18 cellular contexts compared by ENCODE assay signal in genomic region chr18:32768646-32769206, GRCh38. TPM values are rescaled to one million over a fixed set of nuclear protein-coding genes. Genes with fewer than 3 reads are reported as not detected.
DNase-seq lines count a peak whose midpoint lies in the region; ATAC-seq lines count a peak whose summit lies in the region.
"Had no signal": no experiment of that assay in that cellular context is flagged by ENCODE, and none has a peak within 500 bp of the region (broad histone marks: within the 10 kb centered on the region; RNA-seq: fewer than 3 reads in every experiment).

No MANE protein-coding gene starts in this region.

- no peak overlapping the region for H3K27ac Mint-ChIP-seq in stimulated activated naive CD8-positive, alpha-beta T cell treated with anti-CD3 and anti-CD28 coated beads, Interleukin-15, Interleukin-2, amounts not matched to agents 100 ng/mL and 50 ng/mL, for 24 hours
- H3K27ac Mint-ChIP-seq in T-cell: no peak overlapping the region
- H3K27ac Mint-ChIP-seq: activated CD4-positive, alpha-beta memory T cell treated with anti-CD3 and anti-CD28 coated beads, Interleukin-2, amount 10 ng/mL, durations not matched to agents 7 days and 5 days; activated T-helper 1 cell treated with anti-CD3 and anti-CD28 coated beads, Interleukin-12 subunit alpha, Interleukin-12 subunit beta, Interleukin-2, Interleukin-4 antibody, amounts not matched to agents 30 ng/mL and 10 ng/mL and 1 ng/mL, durations not matched to agents 14 hours and 24 hours and 36 hours had no signal

- no peak overlapping the region for H3K23ac ChIP-seq in mesenchymal stem cell (ENCODE audit: low read length in 2 of 2)

- H2BK12ac ChIP-seq in mesenchymal stem cell (ENCODE audit: low read length in 2 of 2): no peak overlapping the region

- H4K8ac ChIP-seq in mesenchymal stem cell (ENCODE audit: low read length): no peak overlapping the region

- H3K9me3 Mint-ChIP-seq in stimulated activated naive CD8-positive, alpha-beta T cell treated with anti-CD3 and anti-CD28 coated beads, Interleukin-15, Interleukin-2, amounts not matched to agents 100 ng/mL and 50 ng/mL, for 24 hours: no peaks in the 10 kb centered on the region
- H3K9me3 Mint-ChIP-seq in T-cell: no peaks in the 10 kb centered on the region
- H3K9me3 Mint-ChIP-seq: activated CD4-positive, alpha-beta memory T cell treated with anti-CD3 and anti-CD28 coated beads, Interleukin-2, amount 10 ng/mL, durations not matched to agents 7 days and 5 days; activated T-helper 1 cell treated with anti-CD3 and anti-CD28 coated beads, Interleukin-12 subunit alpha, Interleukin-12 subunit beta, Interleukin-2, Interleukin-4 antibody, amounts not matched to agents 30 ng/mL and 10 ng/mL and 1 ng/mL, durations not matched to agents 14 hours and 24 hours and 36 hours had no signal

- no peak overlapping the region for H2AFZ ChIP-seq in mesenchymal stem cell (ENCODE audit: low read depth, low read length)

- no peak overlapping the region for H3K9ac ChIP-seq in mesenchymal stem cell (ENCODE audit: low read length)

- H2AK5ac ChIP-seq in mesenchymal stem cell (ENCODE audit: low read length, severe bottlenecking): no peak overlapping the region

- peak overlapping the region; percentile 2 for H3K4me3 Mint-ChIP-seq in stimulated activated naive CD8-positive, alpha-beta T cell treated with anti-CD3 and anti-CD28 coated beads, Interleukin-15, Interleukin-2, amounts not matched to agents 100 ng/mL and 50 ng/mL, for 24 hours
- H3K4me3 Mint-ChIP-seq in T-cell: peak overlapping the region in 2 of 3 donors; percentile 21 to 37
- H3K4me3 Mint-ChIP-seq: activated CD4-positive, alpha-beta memory T cell treated with anti-CD3 and anti-CD28 coated beads, Interleukin-2, amount 10 ng/mL, durations not matched to agents 7 days and 5 days; activated T-helper 1 cell treated with anti-CD3 and anti-CD28 coated beads, Interleukin-12 subunit alpha, Interleukin-12 subunit beta, Interleukin-2, Interleukin-4 antibody, amounts not matched to agents 30 ng/mL and 10 ng/mL and 1 ng/mL, durations not matched to agents 14 hours and 24 hours and 36 hours had no signal

- H3K36me3 ChIP-seq in mesenchymal stem cell (ENCODE audit: control insufficient read depth in 1 of 2, insufficient read depth in 2 of 2, low read depth in 1 of 2, low read length in 2 of 2): no peaks in the 10 kb centered on the region
- H3K36me3 ChIP-seq: pancreas had no signal

- no peak overlapping the region for H4K91ac ChIP-seq in mesenchymal stem cell (ENCODE audit: low read length)

- H3K14ac ChIP-seq in mesenchymal stem cell (ENCODE audit: low read length in 2 of 2): no peak overlapping the region

- POLR2A ChIA-PET in T-cell (lab: Charles Lee): no interaction called here

- CTCF ChIA-PET in T-cell (lab: Charles Lee): no interaction called here

- H3K4me1 ChIP-seq in mesenchymal stem cell (ENCODE audit: control insufficient read depth, insufficient read depth, low read depth, low read length): peaks cover 25% of the 10 kb centered on the region
- H3K4me1 ChIP-seq: Caco-2 had no signal

- peaks cover 11 to 55% of the 10 kb centered on the region in 2 experiments for H3K27me3 ChIP-seq in mesenchymal stem cell (ENCODE audit: control insufficient read depth in 1 of 2, insufficient read depth in 1 of 2, low read length in 2 of 2)

- peaks cover 4% of the 10 kb centered on the region for H3K4me1 Mint-ChIP-seq in stimulated activated naive CD8-positive, alpha-beta T cell treated with anti-CD3 and anti-CD28 coated beads, Interleukin-15, Interleukin-2, amounts not matched to agents 100 ng/mL and 50 ng/mL, for 24 hours (ENCODE audit: low read depth)
- peaks cover 13 to 23% (median 15%) of the 10 kb centered on the region in 3 donors for H3K4me1 Mint-ChIP-seq in T-cell
- H3K4me1 Mint-ChIP-seq: activated CD4-positive, alpha-beta memory T cell treated with anti-CD3 and anti-CD28 coated beads, Interleukin-2, amount 10 ng/mL, durations not matched to agents 7 days and 5 days had no signal

- no peaks in the 10 kb centered on the region for H3K36me3 Mint-ChIP-seq in stimulated activated naive CD8-positive, alpha-beta T cell treated with anti-CD3 and anti-CD28 coated beads, Interleukin-15, Interleukin-2, amounts not matched to agents 100 ng/mL and 50 ng/mL, for 24 hours (ENCODE audit: low read depth)
- H3K36me3 Mint-ChIP-seq in T-cell: no peaks in the 10 kb centered on the region

- ATAC-seq in stimulated activated naive CD8-positive, alpha-beta T cell treated with anti-CD3 and anti-CD28 coated beads, Interleukin-15, Interleukin-2, amounts not matched to agents 100 U/mL and 50 U/mL, for 24 hours: no peak
- no peak for ATAC-seq in T-cell (replicated peaks in 1 of 4)
- no peak for ATAC-seq in HG02763 (IDR thresholded peaks at IDR 0.05; ENCODE audit: unreplicated experiment)
- no peak for ATAC-seq in activated CD4-positive, CD25-positive, alpha-beta regulatory T cell treated with anti-CD3 and anti-CD28 coated beads, Interleukin-2, amount 50 U/mL, for 24 hours
- ATAC-seq in left lobe of liver: no peak
- ATAC-seq: SK-N-SH treated with all-trans-retinoic acid at 6 μM for 48 hours had no signal

- H3K27me3 Mint-ChIP-seq in stimulated activated naive CD8-positive, alpha-beta T cell treated with anti-CD3 and anti-CD28 coated beads, Interleukin-15, Interleukin-2, amounts not matched to agents 100 ng/mL and 50 ng/mL, for 24 hours: peaks cover 40% of the 10 kb centered on the region
- H3K27me3 Mint-ChIP-seq in T-cell: peaks cover 26 to 39% of the 10 kb centered on the region in 2 donors

- no peak for DNase-seq in stimulated activated naive CD8-positive, alpha-beta T cell treated with anti-CD3 and anti-CD28 coated beads, Interleukin-15, Interleukin-2, amounts not matched to agents 100 U/mL and 50 U/mL, for 24 hours
- no peak for DNase-seq in T-cell
- DNase-seq in mesenchymal stem cell: peak; percentile 29
- no peak for DNase-seq in left lobe of liver (ENCODE audit: low spot score)
- no peak for DNase-seq in activated CD4-positive, alpha-beta T cell treated with anti-CD3 and anti-CD28 coated beads, Interleukin-2, amount 50 U/mL, for 48 hours
- DNase-seq: activated CD4-positive, alpha-beta memory T cell treated with anti-CD3 and anti-CD28 coated beads, Interleukin-2, amount 10 ng/mL, durations not matched to agents 7 days and 5 days; Caco-2; foreskin melanocyte; KG1; NCI-H446 treated with DMSO at 0.1 percent for 48 hours; stimulated activated naive CD4-positive, alpha-beta T cell had no signal

- no peak overlapping the region for H2BK120ac ChIP-seq in mesenchymal stem cell (ENCODE audit: low read depth, low read length)

- H2BK5ac ChIP-seq in mesenchymal stem cell (ENCODE audit: low read depth, low read length, poor library complexity, severe bottlenecking): no peak overlapping the region

- H2BK15ac ChIP-seq in mesenchymal stem cell (ENCODE audit: low read depth, poor library complexity, severe bottlenecking): no peak overlapping the region

- no peak overlapping the region for H3K18ac ChIP-seq in mesenchymal stem cell (ENCODE audit: low read depth in 1 of 2, low read length in 2 of 2)

- H3K4me2 ChIP-seq in mesenchymal stem cell (ENCODE audit: low read length, poor library complexity, severe bottlenecking): no peak overlapping the region
- H3K4me2 ChIP-seq: smooth muscle cell had no signal

- no peaks in the 10 kb centered on the region for H3K9me3 ChIP-seq in mesenchymal stem cell (ENCODE audit: control insufficient read depth, low read length)
- H3K9me3 ChIP-seq: Caco-2, pancreas had no signal

- H3K4me3 ChIP-seq in mesenchymal stem cell (ENCODE audit: insufficient read depth in 1 of 2, low read depth in 1 of 2, low read length in 2 of 2): no peak overlapping the region
- H3K4me3 ChIP-seq: smooth muscle cell had no signal

- H3K79me1 ChIP-seq in mesenchymal stem cell (replicated peaks; ENCODE audit: low read length, poor library complexity, severe bottlenecking): peaks cover 3% of the 10 kb centered on the region

- no peak overlapping the region for H3K27ac ChIP-seq in mesenchymal stem cell (ENCODE audit: low read length, poor library complexity, severe bottlenecking)
- H3K27ac ChIP-seq: pancreas had no signal

- H3K4ac ChIP-seq in mesenchymal stem cell (ENCODE audit: low read depth in 1 of 2, low read length in 2 of 2): no peak overlapping the region

- WGBS in mesenchymal stem cell: 45% methylated on average over 4 of the region's 4 CpGs

RNA-seq across cellular contexts. Expression of gene KLHL14, which starts 4.1 kb away (rescaled TPM):
- total RNA-seq in T-cell (1 to 10 TPM in 1 of 5 donors, under 1 TPM in 4; 0.35 to 1.4 (median 0.57) TPM), left lobe of liver (not detected)
- 18.0 TPM for polyA plus RNA-seq in mesenchymal stem cell (2013, experiment 1 of 2)
- polyA plus RNA-seq in mesenchymal stem cell (2013, experiment 2 of 2): 17.8 TPM
- total RNA-seq: activated CD4-positive, alpha-beta memory T cell treated with anti-CD3 and anti-CD28 coated beads, Interleukin-2, amount 10 ng/mL, durations not matched to agents 7 days and 5 days; activated T-helper 1 cell treated with anti-CD3 and anti-CD28 coated beads, Interleukin-12 subunit alpha, Interleukin-12 subunit beta, Interleukin-2, Interleukin-4 antibody, amounts not matched to agents 30 ng/mL and 10 ng/mL and 1 ng/mL, durations not matched to agents 14 hours and 24 hours and 36 hours; Caco-2; smooth muscle cell had no signal
- polyA plus RNA-seq: smooth muscle cell had no signal
